Comparison of ENCODE assay signal across 8 cellular contexts in the genomic region with DNA sequence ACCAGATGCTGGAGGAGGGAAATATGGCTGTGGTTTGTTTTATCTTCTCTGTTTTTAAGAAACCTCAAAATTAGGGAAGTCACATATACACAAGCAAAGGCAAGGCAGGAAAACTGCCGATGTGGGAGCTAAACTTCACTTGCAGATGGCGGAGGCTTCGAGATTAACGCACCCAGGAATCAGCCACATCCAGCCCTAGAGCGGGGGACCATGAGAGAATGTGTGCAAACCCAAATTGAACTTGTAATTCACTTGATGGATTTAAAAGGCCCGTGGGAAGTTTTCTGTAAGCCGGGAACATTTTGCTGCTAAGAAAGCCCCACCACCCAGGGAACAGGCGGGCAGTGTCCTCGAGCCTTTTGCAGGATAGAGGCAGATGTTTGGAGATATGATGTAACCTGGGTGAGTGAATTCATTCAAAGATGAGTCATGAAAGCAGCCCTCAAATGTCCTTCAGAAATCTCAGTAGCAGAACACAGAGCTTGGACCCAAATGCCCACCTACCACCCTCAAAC. TPM values are rescaled to one million over a fixed set of nuclear protein-coding genes. Genes with fewer than 3 reads are reported as not detected.
DNase-seq lines count a peak whose midpoint lies in the region; ATAC-seq, FAIRE-seq and TF ChIP-seq lines count a peak whose summit lies in the region.

No MANE protein-coding gene starts in this region.

- H3K9me3 Mint-ChIP-seq in neural crest cell: no peaks in the 10 kb centered on the region

- peaks cover 71% of the 10 kb centered on the region for H3K4me1 Mint-ChIP-seq in neural crest cell

- H3K27me3 Mint-ChIP-seq in neural crest cell (ENCODE audit: low read depth): no peaks in the 10 kb centered on the region

- H3K4me2 ChIP-seq in GM12878 (ENCODE audit: control insufficient read depth, insufficient read depth): peak overlapping the region; percentile 72

- intact Hi-C loops in GM12878 (cut with micrococcal nuclease; ENCODE audit: unreplicated experiment): loop anchor here (2.0 kb wide), 5 partner anchors 27 to 69 kb away; no protein-coding TSS in a partner anchor
- intact Hi-C loops in testis (cut with DNase I; ENCODE audit: low total_unique reads): no loop called here

- 5% methylated on average over 9 of the region's 9 CpGs for WGBS in GM12878 (ENCODE audit: insufficient coverage, insufficient replicate concordance, low lambda C conversion rate, missing lambda C conversion rate)
- 71 to 74% methylated on average over 9 of the region's 9 CpGs for WGBS in testis, 2 donors

- TSS peak; percentile 47 for BruUV-seq in GM12878 (replicated peaks; lab: Mats Ljungman, UMichigan)

- DNase-seq in NCI-H82 (lab: John Stamatoyannopoulos, UW) (peak; percentile 32), NCI-H82 treated with DMSO at 0.1 percent for 48 hours (lab: John Stamatoyannopoulos, UW; ENCODE audit: unreplicated experiment) (no peak), M059J (ENCODE audit: low read depth) (peak; percentile 70), GM12878 (ENCODE audit: low read depth, low spot score) (no peak), neural crest cell (ENCODE audit: low read depth, low spot score) (no peak), testis (no peak), NCI-H774 (lab: John Stamatoyannopoulos, UW) (no peak)

- H3K4me3 ChIP-seq in GM12878 (peak overlapping the region; percentile 46), testis (no peak overlapping the region)

- TF ChIP-seq CTCF in GM12878 (IDR thresholded peaks at IDR 0.05 in 2 of 3, conservative IDR thresholded peaks at IDR 0.05 in 1 of 3; ENCODE audit: control insufficient read depth in 2 of 3, extremely low read depth in 1 of 3, insufficient read depth in 1 of 3, low read depth in 3 of 3, low read length in 3 of 3) (no peak), neural crest cell (conservative IDR thresholded peaks at IDR 0.05) (no peak), testis (IDR thresholded peaks at IDR 0.05) (no peak)

- TF ChIP-seq POLR2A in GM12878 (IDR thresholded peaks at IDR 0.05; ENCODE audit: low read depth, low read length) (no peak), testis (IDR thresholded peaks at IDR 0.05) (no peak)

- H3K4me1 ChIP-seq in GM12878 (ENCODE audit: control insufficient read depth, insufficient read depth, low read length) (peaks cover 85% of the 10 kb centered on the region), testis (peaks cover 3% of the 10 kb centered on the region)

- H3K27ac ChIP-seq in GM12878 (ENCODE audit: control insufficient read depth, insufficient read depth): peak overlapping the region; percentile 95
- no peak overlapping the region for H3K27ac ChIP-seq in testis

- SMC1A ChIA-PET in GM12878 (lab: Charles Lee; ENCODE audit: uncharacterized antibody, unreplicated experiment): interaction anchor here (0.5 to 5.3 kb wide), 34 partner anchors 10 to 1591 kb away, joined by 3 to 36 read pairs (median 4); no protein-coding TSS in a partner anchor

- POLR2A ChIA-PET in GM12878 (lab: Charles Lee): interaction anchor here (0.6 to 3.4 kb wide), 12 partner anchors 8 to 69 kb away, joined by 3 to 28 read pairs (median 4); no protein-coding TSS in a partner anchor

- RAD21 ChIA-PET in GM12878 (lab: Charles Lee; ENCODE audit: unreplicated experiment): interaction anchor here (0.7 to 4.9 kb wide), 17 partner anchors 10 to 259 kb away, joined by 3 to 42 read pairs (median 6); a partner anchor contains a TSS

- H3K27ac Mint-ChIP-seq in neural crest cell (ENCODE audit: unreplicated experiment): peak overlapping the region; percentile 97

- CTCF ChIA-PET in GM12878 (lab: Yijun Ruan, JAX): interaction anchor here (0.6 to 2.4 kb wide), 9 partner anchors 8 to 1076 kb away, joined by 3 to 13 read pairs (median 5); no protein-coding TSS in a partner anchor

- H3K36me3 Mint-ChIP-seq in neural crest cell (ENCODE audit: low read depth): no peaks in the 10 kb centered on the region

- H3K9me3 ChIP-seq in GM12878 (replicated peaks; ENCODE audit: control insufficient read depth, insufficient read depth, low read length): no peaks in the 10 kb centered on the region
- H3K9me3 ChIP-seq in testis: no peaks in the 10 kb centered on the region

- no peak overlapping the region for H2AFZ ChIP-seq in GM12878 (ENCODE audit: control insufficient read depth, low read depth, low read length)

- TF ChIP-seq RAD21 in GM12878 (IDR thresholded peaks at IDR 0.05; ENCODE audit: insufficient read depth, low read depth, low read length): no peak

- in situ Hi-C loops in GM12878 (cut with MboI): no loop called here

- no peak for FAIRE-seq in GM12878 (lab: Jason Lieb, UNC)

- H3K36me3 ChIP-seq in GM12878 (ENCODE audit: control insufficient read depth in 2 of 2, insufficient read depth in 2 of 2, low read length in 1 of 2) (peaks cover 3 to 7% of the 10 kb centered on the region in 2 experiments; a peak in 3 of 4 replicates), testis (ENCODE audit: low read depth, missing control alignments) (no peaks in the 10 kb centered on the region)

- no peak for TF ChIP-seq EP300 in GM12878 (IDR thresholded peaks at IDR 0.05; ENCODE audit: borderline replicate concordance in 1 of 2, control insufficient read depth in 1 of 2, low read depth in 2 of 2, low read length in 2 of 2)

- H3K27me3 ChIP-seq in GM12878 (replicated peaks in 1 of 2; ENCODE audit: control insufficient read depth in 2 of 2, insufficient read depth in 2 of 2, low read length in 1 of 2) (no peaks in the 10 kb centered on the region), testis (no peaks in the 10 kb centered on the region)

- peaks cover 94% of the 10 kb centered on the region for H3K79me2 ChIP-seq in GM12878 (ENCODE audit: control insufficient read depth, insufficient read depth, low read length)

- ATAC-seq in GM12878: peak; percentile 36
- ATAC-seq in HG02763 (IDR thresholded peaks at IDR 0.05; ENCODE audit: unreplicated experiment): no peak

- H4K20me1 ChIP-seq in GM12878 (ENCODE audit: control insufficient read depth, insufficient read depth): no peaks in the 10 kb centered on the region; the same call in 1 of the 2 replicates

- H3K9ac ChIP-seq in GM12878 (ENCODE audit: control insufficient read depth, insufficient read depth, low read length): peak overlapping the region; percentile 67

- peak overlapping the region; percentile 83 for H3K4me3 Mint-ChIP-seq in neural crest cell

TF ChIP-seq in GM12878, 131 proteins besides CTCF, POLR2A, EP300 and RAD21 (continues in another document):
- TF ChIP-seq POU2F2 (IDR thresholded peaks at IDR 0.05; ENCODE audit: borderline replicate concordance, low read depth, low read length) (0 out of 3 replicates have a peak, but pooled peaks have one; percentile 33), RUNX3 (IDR thresholded peaks at IDR 0.05; ENCODE audit: low read length) (peak; percentile 77), SPI1 (IDR thresholded peaks at IDR 0.05; ENCODE audit: borderline replicate concordance, insufficient read depth, low read depth, low read length) (peak; percentile 58; the same call in 1 of the 2 replicates)
- TF ChIP-seq, protein P1, sequence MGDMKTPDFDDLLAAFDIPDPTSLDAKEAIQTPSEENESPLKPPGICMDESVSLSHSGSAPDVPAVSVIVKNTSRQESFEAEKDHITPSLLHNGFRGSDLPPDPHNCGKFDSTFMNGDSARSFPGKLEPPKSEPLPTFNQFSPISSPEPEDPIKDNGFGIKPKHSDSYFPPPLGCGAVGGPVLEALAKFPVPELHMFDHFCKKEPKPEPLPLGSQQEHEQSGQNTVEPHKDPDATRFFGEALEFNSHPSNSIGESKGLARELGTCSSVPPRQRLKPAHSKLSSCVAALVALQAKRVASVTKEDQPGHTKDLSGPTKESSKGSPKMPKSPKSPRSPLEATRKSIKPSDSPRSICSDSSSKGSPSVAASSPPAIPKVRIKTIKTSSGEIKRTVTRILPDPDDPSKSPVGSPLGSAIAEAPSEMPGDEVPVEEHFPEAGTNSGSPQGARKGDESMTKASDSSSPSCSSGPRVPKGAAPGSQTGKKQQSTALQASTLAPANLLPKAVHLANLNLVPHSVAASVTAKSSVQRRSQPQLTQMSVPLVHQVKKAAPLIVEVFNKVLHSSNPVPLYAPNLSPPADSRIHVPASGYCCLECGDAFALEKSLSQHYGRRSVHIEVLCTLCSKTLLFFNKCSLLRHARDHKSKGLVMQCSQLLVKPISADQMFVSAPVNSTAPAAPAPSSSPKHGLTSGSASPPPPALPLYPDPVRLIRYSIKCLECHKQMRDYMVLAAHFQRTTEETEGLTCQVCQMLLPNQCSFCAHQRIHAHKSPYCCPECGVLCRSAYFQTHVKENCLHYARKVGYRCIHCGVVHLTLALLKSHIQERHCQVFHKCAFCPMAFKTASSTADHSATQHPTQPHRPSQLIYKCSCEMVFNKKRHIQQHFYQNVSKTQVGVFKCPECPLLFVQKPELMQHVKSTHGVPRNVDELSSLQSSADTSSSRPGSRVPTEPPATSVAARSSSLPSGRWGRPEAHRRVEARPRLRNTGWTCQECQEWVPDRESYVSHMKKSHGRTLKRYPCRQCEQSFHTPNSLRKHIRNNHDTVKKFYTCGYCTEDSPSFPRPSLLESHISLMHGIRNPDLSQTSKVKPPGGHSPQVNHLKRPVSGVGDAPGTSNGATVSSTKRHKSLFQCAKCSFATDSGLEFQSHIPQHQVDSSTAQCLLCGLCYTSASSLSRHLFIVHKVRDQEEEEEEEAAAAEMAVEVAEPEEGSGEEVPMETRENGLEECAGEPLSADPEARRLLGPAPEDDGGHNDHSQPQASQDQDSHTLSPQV (IDR thresholded peaks at IDR 0.05): no peak

RNA-seq across cellular contexts. Expression of a gene that starts 39.9 kb away (rescaled TPM):
- 1.5 and 5.2 TPM in 2 replicates for total RNA-seq in M059J (2014; rRNA removed; shearing (Covaris generic))
- total RNA-seq in GM12878 (2013; cell fraction: nucleolus; rRNA removed): 138 and 148 TPM in 2 replicates
- total RNA-seq in GM12878 (2014; rRNA removed) (79.5 and 82.6 TPM in 2 replicates), GM12878 (2014; rRNA removed; fragmentation: Illumina TruSeq; extraction: Trizol) (41.9 and 48.6 TPM in 2 replicates), GM12878 (2021) (108 and 114 TPM in 2 replicates), neural crest cell (72.4 and 73.7 TPM in 2 replicates), testis (10 to 100 TPM; 27.1 to 36.5 TPM)
- 23.6 TPM for polyA plus RNA-seq in GM12878 (2011; ENCODE audit: low read depth)
- polyA plus RNA-seq in GM12878 (2011; rRNA removed) (16.3 and 29.3 TPM in 2 replicates), GM12878 (2014; fragmentation: Illumina TruSeq; extraction: Trizol) (25.2 and 49.0 TPM in 2 replicates), GM12878 (2014; fragmentation: Nextera tagmentation; extraction: Ambion mirVana) (1 to 10 TPM; 2.6 to 6.7 TPM), GM12878 (2014; rRNA removed) (60.5 and 76.1 TPM in 2 replicates), GM12878 (2016; fragmentation: Nextera tagmentation; extraction: Ambion mirVana) (10 to 100 TPM; 17.7 to 22.1 TPM), testis (ENCODE audit: insufficient read depth, low read depth, low replicate concordance) (18.0 TPM)
- 30.8 and 32.4 TPM in 2 replicates for polyA plus RNA-seq in GM12878 (2011; cell fraction: cytosol; rRNA removed)
- 74.6 and 90.7 TPM in 2 replicates for polyA plus RNA-seq in GM12878 (2011; cell fraction: nucleus; rRNA removed)
- polyA plus RNA-seq in GM12878 (2012): 56.3 and 62.3 TPM in 2 replicates
- polyA minus RNA-seq in GM12878 (2011; rRNA and poly(A)+ RNA removed): 42.1 and 65.5 TPM in 2 replicates
- 21.6 and 22.1 TPM in 2 replicates for polyA minus RNA-seq in GM12878 (2011; cell fraction: cytosol; rRNA and poly(A)+ RNA removed)
- polyA minus RNA-seq in GM12878 (2011; cell fraction: nucleus; rRNA and poly(A)+ RNA removed): 31.8 and 50.9 TPM in 2 replicates

Comparison
In these comparisons a context has a peak if more than half of its experiments do, and no peak if none do; other contexts are left out.
1. DNase-seq: peak in NCI-H82 (single experiment) and M059J (single experiment); none in NCI-H82 treated with DMSO at 0.1 percent for 48 hours (single experiment), GM12878 (single experiment), neural crest cell (single experiment), testis (single experiment) and NCI-H774 (single experiment).